In genomic region chr11:111937461-111937769, GRCh38 we compare ENCODE assay signal across 8 cellular contexts. TPM values are rescaled to one million over a fixed set of nuclear protein-coding genes. Genes with fewer than 3 reads are reported as not detected.
DNase-seq lines count a peak whose midpoint lies in the region; ATAC-seq and TF ChIP-seq lines count a peak whose summit lies in the region.

No MANE protein-coding gene starts in this region.

- ATAC-seq in gastrocnemius medialis (no peak), HG02885 (IDR thresholded peaks at IDR 0.05; ENCODE audit: poor library complexity, unreplicated experiment) (no peak), GM19467 (IDR thresholded peaks at IDR 0.05; ENCODE audit: unreplicated experiment) (no peak)

- H3K4me1 ChIP-seq in GM23248 (ENCODE audit: insufficient read depth) (peaks cover 74% of the 10 kb centered on the region), left ventricle myocardium inferior (peaks cover 71% of the 10 kb centered on the region), gastrocnemius medialis (peaks cover 29 to 63% of the 10 kb centered on the region in 2 donors)

- H3K27me3 ChIP-seq in GM23248 (replicated peaks; ENCODE audit: insufficient read depth) (no peaks in the 10 kb centered on the region), left ventricle myocardium inferior (ENCODE audit: low read depth) (no peaks in the 10 kb centered on the region), gastrocnemius medialis (no peaks in the 10 kb centered on the region)

- H3K9ac ChIP-seq in GM23248: peak overlapping the region; percentile 80

- peak overlapping the region; percentile 80; the same call in 1 of the 2 replicates for H3K27ac ChIP-seq in GM23248
- H3K27ac ChIP-seq in left ventricle myocardium inferior (replicated peaks): peak overlapping the region; percentile 86
- peak overlapping the region; percentile 73 to 88 (median 82) for H3K27ac ChIP-seq in gastrocnemius medialis

- H3F3A ChIP-seq in GM23248 (ENCODE audit: insufficient read depth): peaks cover 66% of the 10 kb centered on the region

- peak overlapping the region; percentile 79 for H3K4me3 ChIP-seq in GM23248
- peak overlapping the region; percentile 63 for H3K4me3 ChIP-seq in WI38 (ENCODE audit: low read depth, low read length)
- peak overlapping the region; percentile 79 for H3K4me3 ChIP-seq in left ventricle myocardium inferior
- peak overlapping the region; percentile 73 to 90 (median 80) for H3K4me3 ChIP-seq in gastrocnemius medialis

- H3K36me3 ChIP-seq in GM23248 (ENCODE audit: low read depth): no peaks in the 10 kb centered on the region
- no peaks in the 10 kb centered on the region for H3K36me3 ChIP-seq in left ventricle myocardium inferior
- H3K36me3 ChIP-seq in gastrocnemius medialis: no peaks in the 10 kb centered on the region

- H3K4me2 ChIP-seq in GM23248 (ENCODE audit: unreplicated experiment): peak overlapping the region; percentile 86

- no peaks in the 10 kb centered on the region for H3K9me2 ChIP-seq in GM23248 (ENCODE audit: insufficient read depth)

- no peaks in the 10 kb centered on the region for H4K20me1 ChIP-seq in GM23248 (ENCODE audit: insufficient read depth)

- no peaks in the 10 kb centered on the region for H3K9me3 ChIP-seq in GM23248 (ENCODE audit: low read depth)
- no peaks in the 10 kb centered on the region for H3K9me3 ChIP-seq in left ventricle myocardium inferior (replicated peaks)
- no peaks in the 10 kb centered on the region for H3K9me3 ChIP-seq in gastrocnemius medialis

- DNase-seq in GM23248 (no peak), left ventricle myocardium inferior (no peak), gastrocnemius medialis (no peak), NOMO-1 treated with dmso at 0.1 percent for 144 hours (lab: John Stamatoyannopoulos, UW; ENCODE audit: unreplicated experiment) (no peak), NCI-H2107 treated with DMSO at 0.1 percent for 48 hours (lab: John Stamatoyannopoulos, UW; ENCODE audit: unreplicated experiment) (no peak)

- H3K79me2 ChIP-seq in GM23248 (ENCODE audit: insufficient read depth): no peaks in the 10 kb centered on the region

- intact Hi-C loops in left ventricle myocardium inferior (cut with micrococcal nuclease) (no loop called here), gastrocnemius medialis (cut with DNase I; ENCODE audit: low total_unique reads) (loop anchor here (10.0 kb wide), 1 partner anchor 147 kb away; the partner anchor contains the start of genes SDHD and TIMM8B)

- WGBS in GM23248 (ENCODE audit: low coverage in 1 of 2, low lambda C conversion rate in 2 of 2, missing lambda C conversion rate in 2 of 2), 2 experiments: 12 to 20% methylated on average over 4 to 9 of the region's 9 CpGs

- no peak for TF ChIP-seq POLR2A in gastrocnemius medialis (IDR thresholded peaks at IDR 0.05)

- TF ChIP-seq CTCF in WI38 (IDR thresholded peaks at IDR 0.05; ENCODE audit: low read depth, low read length): no peak
- no peak for TF ChIP-seq CTCF in left ventricle myocardium inferior (IDR thresholded peaks at IDR 0.05; ENCODE audit: borderline replicate concordance)
- TF ChIP-seq CTCF in gastrocnemius medialis (IDR thresholded peaks at IDR 0.05 in 4 of 5, conservative IDR thresholded peaks at IDR 0.05 in 1 of 5): no peak

- peak overlapping the region; percentile 89 for H2AFZ ChIP-seq in GM23248

- in situ Hi-C loops in GM23248 (cut with MboI) (loop anchor here (10.0 kb wide), 1 partner anchor 57 kb away; no protein-coding TSS in a partner anchor), gastrocnemius medialis (cut with MboI; ENCODE audit: low sequenced_read_pairs in 4 of 4) (loop anchor here in 1 of 4 donors (10.0 kb wide), 1 partner anchor 63 kb away; the partner anchor contains the start of genes ALG9, CFAP68 and FDXACB1)

RNA-seq across cellular contexts. Expression of gene DIXDC1, which starts 0.3 kb away (rescaled TPM):
- 22.7 and 22.9 TPM in 2 replicates for total RNA-seq in GM23248 (2014; rRNA removed; shearing (Covaris generic))
- 10.4 and 10.8 TPM in 2 replicates for polyA plus RNA-seq in GM23248 (2016; fragmentation: Nextera tagmentation; extraction: Ambion mirVana)
- 20.2 TPM for total RNA-seq in left ventricle myocardium inferior
- 10 to 100 TPM in 1 of 4 donors, 1 to 10 TPM in 3; 1.9 to 10.4 (median 5.0) TPM for total RNA-seq in gastrocnemius medialis

RNA-seq across cellular contexts. Expression of gene C11orf52, which starts 18.7 kb away (rescaled TPM):
- total RNA-seq in GM23248 (2014; rRNA removed; shearing (Covaris generic)): 2.1 and 3.5 TPM in 2 replicates
- polyA plus RNA-seq in GM23248 (2016; fragmentation: Nextera tagmentation; extraction: Ambion mirVana): 0.78 and 1.2 TPM in 2 replicates
- total RNA-seq in left ventricle myocardium inferior: 1.2 TPM
- total RNA-seq in gastrocnemius medialis: 10 to 100 TPM in 2 of 4 donors, 1 to 10 TPM in 2; 6.3 to 23.8 (median 11.9) TPM

RNA-seq across cellular contexts. Expression of gene HSPB2, which starts 24.9 kb away (rescaled TPM):
- total RNA-seq in GM23248 (2014; rRNA removed; shearing (Covaris generic)): 0.38 and 1.2 TPM in 2 replicates
- 7.5 and 8.4 TPM in 2 replicates for polyA plus RNA-seq in GM23248 (2016; fragmentation: Nextera tagmentation; extraction: Ambion mirVana)
- 36.5 TPM for total RNA-seq in left ventricle myocardium inferior
- total RNA-seq in gastrocnemius medialis: 1 to 10 TPM in 3 of 4 donors, under 1 TPM in 1; 0.41 to 4.6 (median 2.4) TPM

RNA-seq across cellular contexts. Expression of gene CRYAB, which starts 25.8 kb away (rescaled TPM):
- total RNA-seq in GM23248 (2014; rRNA removed; shearing (Covaris generic)): 91.0 and 104 TPM in 2 replicates
- polyA plus RNA-seq in GM23248 (2016; fragmentation: Nextera tagmentation; extraction: Ambion mirVana): 454 and 455 TPM in 2 replicates
- total RNA-seq in left ventricle myocardium inferior (6,704 TPM), gastrocnemius medialis (1,000 to 10,000 TPM in 2 of 4 donors, 100 to 1,000 TPM in 2; 763 to 2,291 (median 1,427) TPM)

RNA-seq across cellular contexts. Expression of gene CFAP68, which starts 58.1 kb away (rescaled TPM):
- 7.6 and 9.9 TPM in 2 replicates for total RNA-seq in GM23248 (2014; rRNA removed; shearing (Covaris generic))
- polyA plus RNA-seq in GM23248 (2016; fragmentation: Nextera tagmentation; extraction: Ambion mirVana): 20.2 and 23.8 TPM in 2 replicates
- total RNA-seq in left ventricle myocardium inferior (26.0 TPM), gastrocnemius medialis (10 to 100 TPM in 2 of 4 donors, 1 to 10 TPM in 2; 8.2 to 20.9 (median 9.8) TPM)
